Comparison of ENCODE assay signal across 17 cellular contexts in genomic region chr3:58168498-58168897, GRCh38. TPM values are rescaled to one million over a fixed set of nuclear protein-coding genes. Genes with fewer than 3 reads are reported as not detected.
"Had no signal": no experiment of that assay in that cellular context is flagged by ENCODE, and none has a peak within 500 bp of the region (broad histone marks: within the 10 kb centered on the region; RNA-seq: fewer than 3 reads in every experiment).

No MANE protein-coding gene starts in this region.

- H3K4me2 ChIP-seq: SK-N-SH had no signal

- H3K9me3 ChIP-seq: gastrocnemius medialis, left lung, SK-N-SH, upper lobe of left lung had no signal

- H3K4me3 ChIP-seq: coronary artery, gastrocnemius medialis, left lung, upper lobe of left lung had no signal

- H3K27ac Mint-ChIP-seq: activated CD4-positive, alpha-beta T cell treated with anti-CD3 and anti-CD28 coated beads, Interleukin-2, amount 10 ng/mL, durations not matched to agents 7 days and 5 days; activated naive CD4-positive, alpha-beta T cell treated with anti-CD3 and anti-CD28 coated beads for 36 hours; immature natural killer cell; nephron progenitor cell; T-helper 1 cell treated with Interleukin-12 subunit alpha and Interleukin-12 subunit beta and Interleukin-4 antibody, amounts not matched to agents 30 μg/mL and 1 μg/mL, for 36 hours had no signal

- H3K36me3 ChIP-seq: gastrocnemius medialis had no signal

- H3K27me3 ChIP-seq: gastrocnemius medialis, left lung, upper lobe of left lung had no signal

- H3K4me3 Mint-ChIP-seq: activated CD4-positive, alpha-beta T cell treated with anti-CD3 and anti-CD28 coated beads, Interleukin-2, amount 10 ng/mL, durations not matched to agents 7 days and 5 days; activated naive CD4-positive, alpha-beta T cell treated with anti-CD3 and anti-CD28 coated beads for 36 hours; immature natural killer cell; T-helper 1 cell treated with Interleukin-12 subunit alpha and Interleukin-12 subunit beta and Interleukin-4 antibody, amounts not matched to agents 30 μg/mL and 1 μg/mL, for 36 hours had no signal

- DNase-seq: activated CD4-positive, alpha-beta T cell treated with anti-CD3 and anti-CD28 coated beads, Interleukin-2, amount 10 ng/mL, durations not matched to agents 7 days and 5 days; activated CD4-positive, CD25-positive, alpha-beta regulatory T cell; activated CD8-positive, alpha-beta memory T cell treated with anti-CD3 and anti-CD28 coated beads for 24 hours; activated naive CD4-positive, alpha-beta T cell treated with anti-CD3 and anti-CD28 coated beads for 36 hours; effector CD8-positive, alpha-beta T cell; gastrocnemius medialis; immature natural killer cell; mesenchymal stem cell; SK-N-SH; small intestine; upper lobe of left lung had no signal

- H3K27ac ChIP-seq: gastrocnemius medialis, left lung, upper lobe of left lung had no signal

- FAIRE-seq: small intestine had no signal

- H3K9me3 Mint-ChIP-seq: activated CD4-positive, alpha-beta T cell treated with anti-CD3 and anti-CD28 coated beads, Interleukin-2, amount 10 ng/mL, durations not matched to agents 7 days and 5 days; activated naive CD4-positive, alpha-beta T cell treated with anti-CD3 and anti-CD28 coated beads for 36 hours; immature natural killer cell; nephron progenitor cell; T-helper 1 cell treated with Interleukin-12 subunit alpha and Interleukin-12 subunit beta and Interleukin-4 antibody, amounts not matched to agents 30 μg/mL and 1 μg/mL, for 36 hours had no signal

- H3K4me1 Mint-ChIP-seq: activated CD4-positive, alpha-beta T cell treated with anti-CD3 and anti-CD28 coated beads, Interleukin-2, amount 10 ng/mL, durations not matched to agents 7 days and 5 days; immature natural killer cell had no signal

- ATAC-seq: left lung had no signal

- H3K27me3 Mint-ChIP-seq: activated CD4-positive, alpha-beta T cell treated with anti-CD3 and anti-CD28 coated beads, Interleukin-2, amount 10 ng/mL, durations not matched to agents 7 days and 5 days had no signal

RNA-seq across cellular contexts. Expression of gene DNASE1L3, which starts 42.3 kb away (rescaled TPM):
- total RNA-seq: activated CD4-positive, alpha-beta T cell treated with anti-CD3 and anti-CD28 coated beads, Interleukin-2, amount 10 ng/mL, durations not matched to agents 7 days and 5 days; activated naive CD4-positive, alpha-beta T cell treated with anti-CD3 and anti-CD28 coated beads for 36 hours; osteocyte; renal cortical epithelial cell had no signal
- polyA plus RNA-seq: SK-N-SH had no signal
